In genomic region chr2:223044092-223044836, GRCh38 we compare ENCODE assay signal across 25 cellular contexts. TPM values are rescaled to one million over a fixed set of nuclear protein-coding genes. Genes with fewer than 3 reads are reported as not detected.
DNase-seq lines count a peak whose midpoint lies in the region; ATAC-seq, FAIRE-seq and TF ChIP-seq lines count a peak whose summit lies in the region.
"Had no signal": no experiment of that assay in that cellular context is flagged by ENCODE, and none has a peak within 500 bp of the region (broad histone marks: within the 10 kb centered on the region; RNA-seq: fewer than 3 reads in every experiment).

No MANE protein-coding gene starts in this region.

- no peak for TF ChIP-seq CTCF in NB4 (IDR thresholded peaks at IDR 0.05; ENCODE audit: low read depth, low read length)
- TF ChIP-seq CTCF in K562 (IDR thresholded peaks at IDR 0.05 in 2 of 3, conservative IDR thresholded peaks at IDR 0.05 in 1 of 3; ENCODE audit: insufficient read depth in 2 of 3, low read depth in 1 of 3, low read length in 3 of 3), result no peak; a peak in 1 of 6 replicates

- no peaks in the 10 kb centered on the region for H3K27me3 ChIP-seq in K562 (ENCODE audit: control insufficient read depth in 2 of 2, insufficient read depth in 2 of 2, low read length in 2 of 2)
- H3K27me3 ChIP-seq: BE2C, foreskin keratinocyte, Peyer's patch had no signal

- FAIRE-seq in K562 (lab: Jason Lieb, UNC), result peak; percentile 90
- FAIRE-seq: bronchial epithelial cell, GM12892, small intestine had no signal

- peak; percentile 89 for TF ChIP-seq EP300 in K562 (IDR thresholded peaks at IDR 0.05; ENCODE audit: low read length)

- peak overlapping the region; percentile 70 for H2AFZ ChIP-seq in K562 (ENCODE audit: low read depth, low read length)

- 11% methylated on average over 6 of the region's 12 CpGs for WGBS in K562 (ENCODE audit: insufficient coverage, low coverage, missing lambda C conversion rate)
- 87 to 94% methylated on average over 6 to 10 of the region's 12 CpGs for WGBS in mesodermal cell (ENCODE audit: insufficient coverage in 2 of 2), 2 experiments

- peak overlapping the region; percentile 63 to 80; a peak in 3 of 4 replicates for H3K9ac ChIP-seq in K562 (ENCODE audit: insufficient read depth in 1 of 2, low read depth in 2 of 2, low read length in 2 of 2)

- CTCF ChIA-PET in K562 (lab: Yijun Ruan, JAX; ENCODE audit: low intra/inter-chr PET ratio), result no interaction called here

- no peaks in the 10 kb centered on the region for H3K9me1 ChIP-seq in K562 (ENCODE audit: control insufficient read depth, insufficient read depth, low read length)

- H3K9me3 ChIP-seq in K562 (replicated peaks; ENCODE audit: control insufficient read depth, insufficient read depth, low read depth, low read length) (no peaks in the 10 kb centered on the region), mesodermal cell (ENCODE audit: control insufficient read depth, low read length) (no peaks in the 10 kb centered on the region)
- H3K9me3 ChIP-seq: BE2C, HAP-1, mucosa of descending colon, Peyer's patch, psoas muscle had no signal

- POLR2A ChIA-PET in K562 (lab: Yijun Ruan, JAX), result interaction anchor here (0.6 to 1.0 kb wide), 3 partner anchors 36 to 252 kb away, joined by 3 read pairs; no protein-coding TSS in a partner anchor

- intact Hi-C loops in K562 (cut with micrococcal nuclease), result loop anchor here (5.0 kb wide), 1 partner anchor 62 kb away; no protein-coding TSS in a partner anchor

- ATAC-seq in K562 (peak; percentile 90), HG03442 (IDR thresholded peaks at IDR 0.05; ENCODE audit: unreplicated experiment) (no peak)
- ATAC-seq: foreskin keratinocyte; left cardiac atrium; mucosa of descending colon; psoas muscle; stimulated activated naive CD8-positive, alpha-beta T cell treated with anti-CD3 and anti-CD28 coated beads, Interleukin-15, amount 100 ng/mL, for 72 hours had no signal

- peak; percentile 65 for DNase-seq in GF-D8 (lab: John Stamatoyannopoulos, UW)
- DNase-seq in NB4 (ENCODE audit: low read depth), result peak; percentile 71
- peak; percentile 46 to 88 (median 68) for DNase-seq in K562 (ENCODE audit: extremely low read depth in 1 of 4, low spot score in 3 of 4)
- no peak for DNase-seq in midbrain (lab: John Stamatoyannopoulos, UW)
- no peak for DNase-seq in SHP77 (lab: John Stamatoyannopoulos, UW)
- no peak for DNase-seq in iPS-NIHi7 (ENCODE audit: extremely low spot score)
- DNase-seq: activated CD8-positive, alpha-beta memory T cell treated with anti-CD3 and anti-CD28 coated beads, Interleukin-2, amount 50 U/mL, for 48 hours; activated effector memory CD4-positive, alpha-beta T cell treated with anti-CD3 and anti-CD28 coated beads, Interleukin-2, amount 50 U/mL, for 16 hours; BE2C; foreskin keratinocyte; left cardiac atrium; mucosa of descending colon; NCI-H2171 treated with DMSO at 0.1 percent for 48 hours; NCI-H69; Peyer's patch; psoas muscle; small intestine; stimulated activated CD4-positive, alpha-beta T cell treated with anti-CD3 and anti-CD28 coated beads, Interleukin-4, amount 100 ng/mL, for 1 hour; stimulated activated naive CD8-positive, alpha-beta T cell treated with anti-CD3 and anti-CD28 coated beads, Interleukin-15, amount 100 ng/mL, for 72 hours; SW 1271 had no signal

- H3K79me2 ChIP-seq in K562 (ENCODE audit: control insufficient read depth, insufficient read depth, low read length), result no peaks in the 10 kb centered on the region

- BruUV-seq in K562 (replicated peaks; lab: Mats Ljungman, UMichigan), result no TSS peak

- in situ Hi-C loops in K562 (cut with MboI), result no loop called here

- TF ChIP-seq POLR2A in NB4 (IDR thresholded peaks at IDR 0.05; ENCODE audit: extremely low read depth, insufficient read length) (no peak), K562 (conservative IDR thresholded peaks at IDR 0.05) (no peak)

- no peaks in the 10 kb centered on the region for H3K36me3 ChIP-seq in K562 (ENCODE audit: control insufficient read depth, insufficient read depth, low read length)
- no peaks in the 10 kb centered on the region for H3K36me3 ChIP-seq in mesodermal cell (ENCODE audit: control insufficient read depth, insufficient read depth, low read length)
- H3K36me3 ChIP-seq: BE2C, HAP-1, Peyer's patch had no signal

- H4K20me1 ChIP-seq in K562 (replicated peaks; ENCODE audit: control insufficient read depth, insufficient read depth, low read length), result no peaks in the 10 kb centered on the region

- peak overlapping the region; percentile 83 for H3K27ac ChIP-seq in K562 (ENCODE audit: extremely low read depth, low read depth, low read length)
- H3K27ac ChIP-seq in mesodermal cell (ENCODE audit: low read depth, low read length, severe bottlenecking), result peak overlapping the region; percentile 23
- H3K27ac ChIP-seq: foreskin keratinocyte, Peyer's patch, psoas muscle had no signal

- H3K4me1 ChIP-seq in K562 (replicated peaks in 1 of 2; ENCODE audit: control insufficient read depth in 2 of 2, insufficient read depth in 2 of 2, low read length in 2 of 2) (peaks cover 20 to 62% of the 10 kb centered on the region in 2 experiments; a peak in 4 of 5 replicates), mesodermal cell (ENCODE audit: control insufficient read depth, insufficient read depth, low read length, poor library complexity, severe bottlenecking) (peaks cover 22% of the 10 kb centered on the region)
- H3K4me1 ChIP-seq: HAP-1, Peyer's patch, psoas muscle had no signal

- H3K4me3 ChIP-seq in NB4 (ENCODE audit: low read depth, low read length) (peak overlapping the region; percentile 6), K562 (no peak overlapping the region), mesodermal cell (ENCODE audit: extremely low read depth, insufficient read depth, low read length, poor library complexity, severe bottlenecking) (no peak overlapping the region)
- H3K4me3 ChIP-seq: HAP-1, mucosa of descending colon, Peyer's patch, psoas muscle had no signal

- H3K4me2 ChIP-seq in K562 (ENCODE audit: insufficient read depth, low read length), result peak overlapping the region; percentile 57

- no peak for TF ChIP-seq RAD21 in K562 (CRISPR knock-in tag; conservative IDR thresholded peaks at IDR 0.05 in 1 of 2, IDR thresholded peaks at IDR 0.05 in 1 of 2)

TF ChIP-seq in K562, 482 proteins besides CTCF, POLR2A, EP300 and RAD21 (continues in another document):
- TF ChIP-seq BACH1 (tag; IDR thresholded peaks at IDR 0.05) (no peak), SOX6 (IDR thresholded peaks at IDR 0.05) (peak; percentile 78), ARNT (IDR thresholded peaks at IDR 0.05) (peak in 1 of 2 experiments; percentile 79; a peak in 2 of 4 replicates), MIER1 (IDR thresholded peaks at IDR 0.05; ENCODE audit: low read depth) (no peak), JUND (IDR thresholded peaks at IDR 0.05; ENCODE audit: borderline replicate concordance, low read depth, low read length) (peak; percentile 82; the same call in 1 of the 2 replicates), JUND (tag; IDR thresholded peaks at IDR 0.05; ENCODE audit: borderline replicate concordance, low read depth, low read length) (peak; percentile 66; the same call in 2 of the 3 replicates), HEY1 (CRISPR knock-in tag; IDR thresholded peaks at IDR 0.05; ENCODE audit: borderline replicate concordance) (no peak), FOXJ2 (tag; IDR thresholded peaks at IDR 0.05) (peak; percentile 70; the same call in 1 of the 2 replicates), EP400 (IDR thresholded peaks at IDR 0.05) (no peak), ZNF280A (IDR thresholded peaks at IDR 0.05; ENCODE audit: low read depth, partially characterized antibody) (no peak), NCOR1 (IDR thresholded peaks at IDR 0.05) (peak; percentile 75), TCF7 (IDR thresholded peaks at IDR 0.05; ENCODE audit: borderline replicate concordance) (no peak), ZBTB1 (CRISPR knock-in tag; IDR thresholded peaks at IDR 0.05; ENCODE audit: borderline replicate concordance, low read depth) (no peak), RNF2 (IDR thresholded peaks at IDR 0.05) (no peak), CEBPG (CRISPR knock-in tag; IDR thresholded peaks at IDR 0.05) (no peak), CEBPG (tag; conservative IDR thresholded peaks at IDR 0.05 in 1 of 2, IDR thresholded peaks at IDR 0.05 in 1 of 2) (no peak), ZNF175 (CRISPR knock-in tag; IDR thresholded peaks at IDR 0.05; ENCODE audit: low read depth) (peak; percentile 32; the same call in 1 of the 2 replicates)

RNA-seq across cellular contexts. Expression of gene KCNE4, which starts 7.7 kb away (rescaled TPM):
- total RNA-seq in K562 (2011; cell fraction: chromatin; rRNA removed; ENCODE audit: low replicate concordance), result 0.09 TPM in 1 of 2 replicates, not detected in the other
- total RNA-seq in K562 (2011; cell fraction: nucleolus; rRNA removed), result not detected in 2 replicates
- total RNA-seq in K562 (2011; cell fraction: nucleoplasm; rRNA removed), result not detected in 2 replicates
- total RNA-seq in K562 (2014; rRNA removed) (not detected in 2 replicates), K562 (2014; rRNA removed; fragmentation: Illumina TruSeq; extraction: Trizol) (not detected in 2 replicates), K562 (2015; rRNA removed; fragmentation: Illumina TruSeq; extraction: Trizol) (not detected in 2 replicates), K562 (2021) (not detected in 2 replicates)
- polyA plus RNA-seq in K562 (2011; rRNA removed) (not detected in 2 replicates), K562 (2014; fragmentation: Illumina TruSeq; extraction: Trizol) (not detected in 2 replicates), K562 (2014; fragmentation: Nextera tagmentation; extraction: Ambion mirVana) (not detected), K562 (2014; rRNA removed) (not detected in 2 replicates)
- polyA plus RNA-seq in K562 (2011; cell fraction: cytosol; rRNA removed), result 0.01 TPM in 1 of 2 replicates, not detected in the other
- polyA plus RNA-seq in K562 (2011; cell fraction: nucleus; rRNA removed), result not detected in 2 replicates
- 0.04 TPM in 1 of 2 replicates, not detected in the other for polyA plus RNA-seq in K562 (2012)
- polyA minus RNA-seq in K562 (2011; rRNA and poly(A)+ RNA removed), result 0.09 TPM in 1 of 2 replicates, not detected in the other
- not detected in 2 replicates for polyA minus RNA-seq in K562 (2011; cell fraction: cytosol; rRNA and poly(A)+ RNA removed)
- polyA minus RNA-seq in K562 (2011; cell fraction: nucleus; rRNA and poly(A)+ RNA removed), result not detected in 2 replicates
- 0.52 TPM for polyA plus RNA-seq in mesodermal cell (2013, experiment 1 of 2)
- 0.20 TPM for polyA plus RNA-seq in mesodermal cell (2013, experiment 2 of 2)

Comparison
In these comparisons a context has a peak if more than half of its experiments do, and no peak if none do; other contexts are left out.
1. DNase-seq: peak in GF-D8 (single experiment), NB4 (single experiment) and K562 (4 of 4); none in midbrain (single experiment), SHP77 (0 of 2) and iPS-NIHi7 (single experiment).